In genomic region chr6:39560915-39561314, GRCh38 we compare ENCODE assay signal across 1 cellular context.
TF ChIP-seq lines count a peak whose summit lies in the region.

No MANE protein-coding gene starts in this region.

TF ChIP-seq in GM12878, 131 proteins besides CTCF, POLR2A, EP300 and RAD21 (continued from another document):
- TF ChIP-seq, protein P1, sequence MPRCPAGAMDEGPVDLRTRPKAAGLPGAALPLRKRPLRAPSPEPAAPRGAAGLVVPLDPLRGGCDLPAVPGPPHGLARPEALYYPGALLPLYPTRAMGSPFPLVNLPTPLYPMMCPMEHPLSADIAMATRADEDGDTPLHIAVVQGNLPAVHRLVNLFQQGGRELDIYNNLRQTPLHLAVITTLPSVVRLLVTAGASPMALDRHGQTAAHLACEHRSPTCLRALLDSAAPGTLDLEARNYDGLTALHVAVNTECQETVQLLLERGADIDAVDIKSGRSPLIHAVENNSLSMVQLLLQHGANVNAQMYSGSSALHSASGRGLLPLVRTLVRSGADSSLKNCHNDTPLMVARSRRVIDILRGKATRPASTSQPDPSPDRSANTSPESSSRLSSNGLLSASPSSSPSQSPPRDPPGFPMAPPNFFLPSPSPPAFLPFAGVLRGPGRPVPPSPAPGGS (IDR thresholded peaks at IDR 0.05; ENCODE audit: borderline replicate concordance, insufficient read depth, low read depth, low read length, poor library complexity, severe bottlenecking) = no peak
TF ChIP-seq in GM12878: peak in this region for 0.
